In the genomic region with DNA sequence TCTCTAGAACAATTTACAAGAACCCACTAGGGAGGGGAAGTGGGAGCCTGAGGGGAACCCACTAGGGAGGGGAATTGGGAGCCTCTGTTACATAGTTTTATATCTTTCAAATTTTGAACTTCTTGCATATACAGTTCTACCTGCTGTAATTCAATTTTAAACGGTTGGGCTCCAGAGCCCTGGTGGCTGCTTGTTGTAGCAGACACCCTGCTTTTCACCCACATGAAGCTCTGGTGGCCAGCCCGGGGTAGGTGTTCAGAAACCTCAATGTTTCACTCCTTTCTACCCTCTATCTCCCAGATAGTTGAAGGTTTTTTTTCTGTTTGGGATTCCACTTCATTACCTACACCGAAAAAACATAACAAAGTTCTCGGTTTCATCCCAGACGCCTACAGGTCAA, we compare ENCODE assay signal across 16 cellular contexts.
A peak's percentile ranks its signal among the peaks of the same experiment; 100 is the strongest.
DNase-seq lines count a peak whose midpoint lies in the region; ATAC-seq and TF ChIP-seq lines count a peak whose summit lies in the region.
"Had no signal": no experiment of that assay in that cellular context is flagged by ENCODE, and none has a peak within 500 bp of the region (broad histone marks: within the 10 kb centered on the region; RNA-seq: fewer than 3 reads in every experiment).

No MANE protein-coding gene starts in this region.

- no peaks in the 10 kb centered on the region for H3K9me3 Mint-ChIP-seq in activated naive CD4-positive, alpha-beta T cell treated with anti-CD3 and anti-CD28 coated beads, Interleukin-2, amount 10 ng/mL, durations not matched to agents 7 days and 5 days
- H3K9me3 Mint-ChIP-seq in activated naive CD4-positive, alpha-beta T cell treated with anti-CD3 and anti-CD28 coated beads for 36 hours, result no peaks in the 10 kb centered on the region
- H3K9me3 Mint-ChIP-seq in nephron, result no peaks in the 10 kb centered on the region

- TF ChIP-seq CTCF in nephron (IDR thresholded peaks at IDR 0.05; ENCODE audit: unreplicated experiment in 3 of 3), result no peak

- no peaks in the 10 kb centered on the region for H3K36me3 Mint-ChIP-seq in activated naive CD4-positive, alpha-beta T cell treated with anti-CD3 and anti-CD28 coated beads, Interleukin-2, amount 10 ng/mL, durations not matched to agents 7 days and 5 days
- H3K36me3 Mint-ChIP-seq in activated naive CD4-positive, alpha-beta T cell treated with anti-CD3 and anti-CD28 coated beads for 36 hours (ENCODE audit: low read depth), result no peaks in the 10 kb centered on the region
- H3K36me3 Mint-ChIP-seq in T-helper 17 cell (ENCODE audit: low read depth), result peaks cover 10% of the 10 kb centered on the region
- no peaks in the 10 kb centered on the region for H3K36me3 Mint-ChIP-seq in nephron (ENCODE audit: low read depth)
- H3K36me3 Mint-ChIP-seq: CD4-positive, CD25-positive, alpha-beta regulatory T cell had no signal

- H3K27ac Mint-ChIP-seq in activated naive CD4-positive, alpha-beta T cell treated with anti-CD3 and anti-CD28 coated beads, Interleukin-2, amount 10 ng/mL, durations not matched to agents 7 days and 5 days, result peak overlapping the region; percentile 35
- H3K27ac Mint-ChIP-seq in activated naive CD4-positive, alpha-beta T cell treated with anti-CD3 and anti-CD28 coated beads for 36 hours, result no peak overlapping the region
- H3K27ac Mint-ChIP-seq in T-helper 17 cell (no peak overlapping the region), nephron (peak overlapping the region in 2 of 3 experiments; percentile 44 to 64)
- H3K27ac Mint-ChIP-seq: B cell; CD4-positive, CD25-positive, alpha-beta regulatory T cell had no signal

- in situ Hi-C loops in KBM-7 (cut with MboI; ENCODE audit: low pct_unique_long_range_greater_than_20kb, low sequenced_read_pairs), result no loop called here

- H3K4me1 Mint-ChIP-seq in activated naive CD4-positive, alpha-beta T cell treated with anti-CD3 and anti-CD28 coated beads, Interleukin-2, amount 10 ng/mL, durations not matched to agents 7 days and 5 days, result peaks cover 2% of the 10 kb centered on the region
- H3K4me1 Mint-ChIP-seq in activated naive CD4-positive, alpha-beta T cell treated with anti-CD3 and anti-CD28 coated beads for 36 hours (ENCODE audit: low read depth), result peaks cover 19% of the 10 kb centered on the region
- peaks cover 16% of the 10 kb centered on the region for H3K4me1 Mint-ChIP-seq in T-helper 17 cell
- peaks cover 51% of the 10 kb centered on the region for H3K4me1 Mint-ChIP-seq in nephron

- ATAC-seq in T-helper 17 cell (no peak), GM19463 (IDR thresholded peaks at IDR 0.05; ENCODE audit: unreplicated experiment) (no peak)

- peaks cover 90% of the 10 kb centered on the region for H3K27me3 Mint-ChIP-seq in activated naive CD4-positive, alpha-beta T cell treated with anti-CD3 and anti-CD28 coated beads, Interleukin-2, amount 10 ng/mL, durations not matched to agents 7 days and 5 days
- peaks cover 85% of the 10 kb centered on the region for H3K27me3 Mint-ChIP-seq in activated naive CD4-positive, alpha-beta T cell treated with anti-CD3 and anti-CD28 coated beads for 36 hours (ENCODE audit: low read depth)
- H3K27me3 Mint-ChIP-seq in T-helper 17 cell (peaks cover 91% of the 10 kb centered on the region), nephron (ENCODE audit: low read depth) (peaks cover 81% of the 10 kb centered on the region)

- CTCF ChIA-PET in activated naive CD4-positive, alpha-beta T cell treated with anti-CD3 and anti-CD28 coated beads, Interleukin-2, amount 10 ng/mL, durations not matched to agents 7 days and 5 days (lab: Charles Lee), result interaction anchor here (1.7 kb wide), 1 partner anchor 153 kb away, joined by 4 read pairs; no protein-coding TSS in a partner anchor
- CTCF ChIA-PET in activated naive CD4-positive, alpha-beta T cell treated with anti-CD3 and anti-CD28 coated beads for 36 hours (lab: Charles Lee), result interaction anchor here (0.6 kb wide), 2 partner anchors 63 to 85 kb away, joined by 3 to 4 read pairs; no protein-coding TSS in a partner anchor

- DNase-seq in activated naive CD4-positive, alpha-beta T cell treated with anti-CD3 and anti-CD28 coated beads, Interleukin-2, amount 10 ng/mL, durations not matched to agents 7 days and 5 days, result no peak
- no peak for DNase-seq in activated naive CD4-positive, alpha-beta T cell treated with anti-CD3 and anti-CD28 coated beads for 36 hours
- no peak for DNase-seq in T-helper 17 cell
- no peak for DNase-seq in NCI-H1694 treated with DMSO at 0.1 percent for 48 hours (lab: John Stamatoyannopoulos, UW)
- no peak for DNase-seq in KBM-7
- DNase-seq: Caco-2; CD4-positive, CD25-positive, alpha-beta regulatory T cell; DMS153; NCI-H1092; NCI-H146; NCI-H2081 treated with DMSO at 0.1 percent for 48 hours; NCI-H524 treated with DMSO at 0.1 percent for 48 hours; SHP77 had no signal

- no peak overlapping the region for H3K4me3 Mint-ChIP-seq in activated naive CD4-positive, alpha-beta T cell treated with anti-CD3 and anti-CD28 coated beads, Interleukin-2, amount 10 ng/mL, durations not matched to agents 7 days and 5 days
- no peak overlapping the region for H3K4me3 Mint-ChIP-seq in activated naive CD4-positive, alpha-beta T cell treated with anti-CD3 and anti-CD28 coated beads for 36 hours
- H3K4me3 Mint-ChIP-seq in T-helper 17 cell (peak overlapping the region; percentile 19), nephron (no peak overlapping the region)
- H3K4me3 Mint-ChIP-seq: B cell had no signal

- intact Hi-C loops in activated naive CD4-positive, alpha-beta T cell treated with anti-CD3 and anti-CD28 coated beads for 36 hours (cut with micrococcal nuclease), result loop anchor here (5.0 kb wide), 2 partner anchors 215 to 340 kb away; partner anchors contain the start of gene FCHO2

- H3K9me3 ChIP-seq in T-helper 17 cell (ENCODE audit: control insufficient read depth, low read length, poor library complexity, severe bottlenecking), result no peaks in the 10 kb centered on the region
- H3K9me3 ChIP-seq: Caco-2 had no signal

Comparison
In these comparisons a context has a peak if more than half of its experiments do, and no peak if none do; other contexts are left out.
1. H3K27ac Mint-ChIP-seq: peak in activated naive CD4-positive, alpha-beta T cell treated with anti-CD3 and anti-CD28 coated beads, Interleukin-2, amount 10 ng/mL, durations not matched to agents 7 days and 5 days (single experiment) and nephron (2 of 3); none in activated naive CD4-positive, alpha-beta T cell treated with anti-CD3 and anti-CD28 coated beads for 36 hours (single experiment) and T-helper 17 cell (single experiment).